22 cellular contexts compared by ENCODE assay signal in the genomic region with DNA sequence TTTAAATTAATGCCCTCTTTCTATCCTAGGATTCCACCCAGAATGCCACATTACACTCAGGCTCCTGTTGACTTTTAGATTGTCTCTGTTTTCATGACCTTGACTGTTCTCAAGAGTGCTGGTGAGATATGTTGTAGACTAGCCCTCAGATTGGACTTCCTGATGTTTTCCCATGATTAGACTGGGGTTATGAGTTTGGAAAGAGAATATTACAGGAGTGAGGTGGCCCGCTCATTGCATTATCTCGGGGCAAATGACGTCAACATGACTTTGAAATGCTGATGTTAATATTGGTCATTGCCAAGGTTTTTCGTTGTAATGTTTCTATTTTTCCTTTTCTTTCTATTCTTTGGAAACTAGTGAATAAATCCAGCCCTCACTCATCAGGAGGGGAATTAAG.
"Had no signal": no experiment of that assay in that cellular context is flagged by ENCODE, and none has a peak within 500 bp of the region (broad histone marks: within the 10 kb centered on the region; RNA-seq: fewer than 3 reads in every experiment).

No MANE protein-coding gene starts in this region.

- H3K36me3 ChIP-seq: MG63, SJSA1 had no signal

- DNase-seq: IMR-90, Karpas-422, KG1, MG63, NCI-H1092, NCI-H1105 treated with DMSO at 0.1 percent for 48 hours, NCI-H1417 treated with DMSO at 0.1 percent for 48 hours, NCI-H146, NCI-H1694 treated with DMSO at 0.1 percent for 48 hours, NCI-H1930, NCI-H2081, NCI-H2107, NCI-H524, NCI-H69, NCI-H774, Right ventricle myocardium superior, RPMI8226, SIG-M5 had no signal

- FAIRE-seq: RCC 7860 had no signal

- H3K27ac ChIP-seq: HL-60, SJSA1, SK-N-MC had no signal

- H3K4me1 ChIP-seq: SJSA1 had no signal

- H3K4me3 ChIP-seq: MG63, SJSA1, SK-N-MC had no signal

- H3K9me3 ChIP-seq: MG63, SJSA1 had no signal

- H3K27me3 ChIP-seq: MG63, SJSA1 had no signal
